Comparison of ENCODE assay signal across 13 cellular contexts in genomic region chr22:23789121-23789520, GRCh38. TPM values are rescaled to one million over a fixed set of nuclear protein-coding genes. Genes with fewer than 3 reads are reported as not detected.
DNase-seq lines count a peak whose midpoint lies in the region; ATAC-seq, FAIRE-seq and TF ChIP-seq lines count a peak whose summit lies in the region.
"Had no signal": no experiment of that assay in that cellular context is flagged by ENCODE, and none has a peak within 500 bp of the region (broad histone marks: within the 10 kb centered on the region; RNA-seq: fewer than 3 reads in every experiment).

No MANE protein-coding gene starts in this region.

- TF ChIP-seq CTCF in HepG2 (CRISPR knock-in tag; IDR thresholded peaks at IDR 0.05) (no peak), right lobe of liver (IDR thresholded peaks at IDR 0.05) (no peak), hepatocyte (IDR thresholded peaks at IDR 0.05; ENCODE audit: poor library complexity) (no peak), vagina (IDR thresholded peaks at IDR 0.05) (no peak)

- in situ Hi-C loops in HepG2 (cut with HindIII; ENCODE audit: extremely low pct_ligation_motif_present, low pct_unique_long_range_greater_than_20kb), result no loop called here

- TF ChIP-seq POLR2A in HepG2 (IDR thresholded peaks at IDR 0.05; ENCODE audit: insufficient read depth in 1 of 2, low read depth in 2 of 2, low read length in 2 of 2), result no peak
- TF ChIP-seq POLR2A in right lobe of liver (IDR thresholded peaks at IDR 0.05), result no peak
- TF ChIP-seq POLR2A in vagina (IDR thresholded peaks at IDR 0.05), result no peak

- CTCF ChIA-PET in HepG2 (lab: Yijun Ruan, JAX; ENCODE audit: low intra/inter-chr PET ratio, low total read pairs), result interaction anchor here (0.8 to 1.8 kb wide), 2 partner anchors 18 to 21 kb away, joined by 7 to 18 read pairs; partner anchors contain the start of gene CHCHD10

- H3K36me3 ChIP-seq in HepG2 (replicated peaks in 1 of 2; ENCODE audit: control insufficient read depth in 1 of 2, insufficient read depth in 2 of 2, low read length in 2 of 2) (peaks cover 12 to 26% of the 10 kb centered on the region in 2 experiments), right lobe of liver (peaks cover 0 to 16% (median 2%) of the 10 kb centered on the region in 4 donors), hepatocyte (replicated peaks; ENCODE audit: insufficient read depth, low read depth) (no peaks in the 10 kb centered on the region), vagina (peaks cover 0 to 11% of the 10 kb centered on the region in 2 donors)

- H3K9me2 ChIP-seq in hepatocyte (replicated peaks; ENCODE audit: insufficient read depth), result no peaks in the 10 kb centered on the region

- TF ChIP-seq RAD21 in HepG2 (CRISPR knock-in tag; IDR thresholded peaks at IDR 0.05), result no peak

- DNase-seq in HepG2 (ENCODE audit: low spot score) (no peak), right lobe of liver (no peak), NCI-H748 treated with DMSO at 0.1 percent for 48 hours (lab: John Stamatoyannopoulos, UW) (peak; percentile 27), hepatocyte (ENCODE audit: low spot score) (no peak), vagina (ENCODE audit: extremely low spot score in 2 of 2) (no peak), NCI-H187 treated with DMSO at 0.1 percent for 48 hours (lab: John Stamatoyannopoulos, UW) (no peak)
- DNase-seq in activated T-cell treated with anti-CD3 and anti-CD28 coated beads, Interleukin-2, amount 50 U/mL, for 24 hours, result no peak
- DNase-seq: CD4-positive, alpha-beta memory T cell; stimulated activated CD4-positive, alpha-beta T cell treated with anti-CD3 and anti-CD28 coated beads, Interleukin-12 subunit alpha, Interleukin-12 subunit beta, amount 100 ng/mL, for 4 hours had no signal

- no peaks in the 10 kb centered on the region for H3K9me3 Mint-ChIP-seq in activated T-cell treated with anti-CD3 and anti-CD28 coated beads, Interleukin-2, amount 50 U/mL, for 24 hours
- H3K9me3 Mint-ChIP-seq: CD4-positive, alpha-beta memory T cell had no signal

- TF ChIP-seq EP300 in HepG2 (IDR thresholded peaks at IDR 0.05; ENCODE audit: low read depth in 2 of 2, low read length in 2 of 2), result no peak
- no peak for TF ChIP-seq EP300 in HepG2 (CRISPR knock-in tag; IDR thresholded peaks at IDR 0.05; ENCODE audit: borderline replicate concordance)

- ATAC-seq in HepG2 (peak; percentile 2; the same call in 1 of the 3 replicates), right lobe of liver (no peak), HG02981 (IDR thresholded peaks at IDR 0.05; ENCODE audit: unreplicated experiment) (no peak)
- ATAC-seq: activated CD4-positive, CD25-positive, alpha-beta regulatory T cell treated with anti-CD3 and anti-CD28 coated beads, Interleukin-2, amount 50 U/mL, for 24 hours; esophagus mucosa had no signal

- peak overlapping the region; percentile 52 for H3K27ac ChIP-seq in HepG2 (ENCODE audit: extremely low read length, insufficient read depth, low read length)
- H3K27ac ChIP-seq in right lobe of liver, result no peak overlapping the region
- peak overlapping the region; percentile 78 for H3K27ac ChIP-seq in hepatocyte
- peak overlapping the region; percentile 39 for H3K27ac ChIP-seq in vagina

- H3K4me3 ChIP-seq in HepG2 (replicated peaks in 1 of 3; ENCODE audit: insufficient read depth in 1 of 3, low read depth in 2 of 3, low read length in 3 of 3), result 0 out of 6 replicates have a peak overlapping the region, but pooled peaks of 1 of the 3 experiments have one; percentile 1
- H3K4me3 ChIP-seq in right lobe of liver, result no peak overlapping the region
- no peak overlapping the region for H3K4me3 ChIP-seq in hepatocyte
- no peak overlapping the region for H3K4me3 ChIP-seq in vagina

- H3K4me3 Mint-ChIP-seq in activated T-cell treated with anti-CD3 and anti-CD28 coated beads, Interleukin-2, amount 50 U/mL, for 24 hours, result no peak overlapping the region

- no peaks in the 10 kb centered on the region for H3K9me3 ChIP-seq in HepG2 (ENCODE audit: low read length)
- H3K9me3 ChIP-seq in right lobe of liver, result no peaks in the 10 kb centered on the region
- no peaks in the 10 kb centered on the region for H3K9me3 ChIP-seq in hepatocyte (ENCODE audit: low read depth)
- no peaks in the 10 kb centered on the region for H3K9me3 ChIP-seq in vagina

- H3K27ac Mint-ChIP-seq in activated T-cell treated with anti-CD3 and anti-CD28 coated beads, Interleukin-2, amount 50 U/mL, for 24 hours, result no peak overlapping the region

- intact Hi-C loops in HepG2 (cut with micrococcal nuclease; ENCODE audit: unreplicated experiment) (loop anchor here (1.0 to 5.0 kb wide), 2 partner anchors 21 to 68 kb away; partner anchors contain the start of gene SLC2A11), right lobe of liver (cut with DNase I) (no loop called here), vagina (cut with DNase I) (no loop called here)

- H3K79me2 ChIP-seq in HepG2 (ENCODE audit: insufficient read depth, low read length) (peaks cover 54% of the 10 kb centered on the region), hepatocyte (peaks cover 68% of the 10 kb centered on the region)

- peaks cover 40% of the 10 kb centered on the region for H3K4me1 Mint-ChIP-seq in activated T-cell treated with anti-CD3 and anti-CD28 coated beads, Interleukin-2, amount 50 U/mL, for 24 hours (ENCODE audit: low read depth)

- H2AFZ ChIP-seq in HepG2 (ENCODE audit: low read length) (no peak overlapping the region), hepatocyte (no peak overlapping the region)

- no TSS peak for BruUV-seq in HepG2 (replicated peaks; lab: Mats Ljungman, UMichigan)

- no peak for FAIRE-seq in HepG2 (lab: Jason Lieb, UNC)

- peak overlapping the region; percentile 34; the same call in 1 of the 2 replicates for H3K9ac ChIP-seq in HepG2 (ENCODE audit: insufficient read depth, low read depth, low read length)

- H4K20me1 ChIP-seq in HepG2 (ENCODE audit: insufficient read depth, low read length) (peaks cover 23% of the 10 kb centered on the region), hepatocyte (ENCODE audit: insufficient read depth, poor library complexity, severe bottlenecking) (peaks cover 57% of the 10 kb centered on the region)

- H3K27me3 Mint-ChIP-seq in activated T-cell treated with anti-CD3 and anti-CD28 coated beads, Interleukin-2, amount 50 U/mL, for 24 hours, result no peaks in the 10 kb centered on the region
- H3K27me3 Mint-ChIP-seq: CD4-positive, alpha-beta memory T cell had no signal

- H3K4me1 ChIP-seq in HepG2 (ENCODE audit: insufficient read depth, low read length) (peaks cover 50% of the 10 kb centered on the region), right lobe of liver (peaks cover 0 to 36% (median 4%) of the 10 kb centered on the region in 4 donors), hepatocyte (ENCODE audit: insufficient read depth) (peaks cover 54% of the 10 kb centered on the region), vagina (peaks cover 66% of the 10 kb centered on the region)

- peak overlapping the region; percentile 99 for H3K4me2 ChIP-seq in HepG2 (ENCODE audit: low read depth, low read length)
- H3K4me2 ChIP-seq in hepatocyte, result peak overlapping the region; percentile 85

- peaks cover 47% of the 10 kb centered on the region for H3K36me3 Mint-ChIP-seq in activated T-cell treated with anti-CD3 and anti-CD28 coated beads, Interleukin-2, amount 50 U/mL, for 24 hours (ENCODE audit: low read depth)

- POLR2A ChIA-PET in HepG2 (lab: Yijun Ruan, JAX), result interaction anchor here (0.6 to 7.1 kb wide), 11 partner anchors 8 to 68 kb away, joined by 3 to 201 read pairs (median 4); partner anchors contain the start of genes CHCHD10, MMP11, SLC2A11 and ZNF70

- WGBS in HepG2 (ENCODE audit: low lambda C conversion rate), result 73% methylated on average over 4 of the region's 4 CpGs
- WGBS in right lobe of liver (ENCODE audit: insufficient coverage, low coverage, low lambda C conversion rate, missing lambda C conversion rate), result 74% methylated on average over 4 of the region's 4 CpGs
- WGBS in hepatocyte (ENCODE audit: low lambda C conversion rate, missing lambda C conversion rate), result 57% methylated on average over 4 of the region's 4 CpGs

- H3K27me3 ChIP-seq in HepG2 (ENCODE audit: control insufficient read depth in 1 of 2, insufficient read depth in 2 of 2, low read length in 2 of 2), result no peaks in the 10 kb centered on the region
- no peaks in the 10 kb centered on the region for H3K27me3 ChIP-seq in right lobe of liver
- no peaks in the 10 kb centered on the region for H3K27me3 ChIP-seq in hepatocyte
- H3K27me3 ChIP-seq in vagina, result no peaks in the 10 kb centered on the region

RNA-seq across cellular contexts. Expression of gene SMARCB1, which starts 2.4 kb away (rescaled TPM):
- total RNA-seq in HepG2 (2016; rRNA removed; fragmentation: Illumina TruSeq; extraction: Trizol), result 74.0 and 75.8 TPM in 2 replicates
- total RNA-seq in HepG2 (2016; cell fraction: cytosol; rRNA removed; fragmentation: Illumina TruSeq; extraction: Trizol; ENCODE audit: low read depth), result 49.5 and 56.5 TPM in 2 replicates
- 57.1 and 69.6 TPM in 2 replicates for total RNA-seq in HepG2 (2016; cell fraction: insoluble cytoplasmic fraction; rRNA removed; fragmentation: Illumina TruSeq; extraction: Trizol)
- total RNA-seq in HepG2 (2016; cell fraction: membrane; rRNA removed; fragmentation: Illumina TruSeq; extraction: Trizol), result 60.2 and 66.9 TPM in 2 replicates
- 33.7 and 37.0 TPM in 2 replicates for total RNA-seq in HepG2 (2016; cell fraction: nucleus; rRNA removed; fragmentation: Illumina TruSeq; extraction: Trizol)
- polyA plus RNA-seq in HepG2 (2011; rRNA removed), result 150 and 166 TPM in 2 replicates
- polyA plus RNA-seq in HepG2 (2011; cell fraction: cytosol; rRNA removed), result 110 and 129 TPM in 2 replicates
- polyA plus RNA-seq in HepG2 (2011; cell fraction: nucleus; rRNA removed), result 88.0 and 96.6 TPM in 2 replicates
- polyA plus RNA-seq in HepG2 (2012), result 99.4 and 113 TPM in 2 replicates
- 78.3 and 90.9 TPM in 2 replicates for polyA plus RNA-seq in HepG2 (2016; cell fraction: cytosol; fragmentation: Illumina TruSeq; extraction: Trizol; ENCODE audit: low read depth)
- polyA plus RNA-seq in HepG2 (2016; cell fraction: insoluble cytoplasmic fraction; fragmentation: Illumina TruSeq; extraction: Trizol; ENCODE audit: low read depth), result 127 and 143 TPM in 2 replicates
- polyA plus RNA-seq in HepG2 (2016; cell fraction: membrane; fragmentation: Illumina TruSeq; extraction: Trizol; ENCODE audit: low read depth), result 82.2 and 92.9 TPM in 2 replicates
- 92.2 and 94.0 TPM in 2 replicates for polyA plus RNA-seq in HepG2 (2016; cell fraction: nucleus; fragmentation: Illumina TruSeq; extraction: Trizol; ENCODE audit: insufficient read depth, low read depth)
- polyA minus RNA-seq in HepG2 (2011; rRNA and poly(A)+ RNA removed; ENCODE audit: low replicate concordance), result 77.2 and 97.6 TPM in 2 replicates
- 35.3 and 48.0 TPM in 2 replicates for polyA minus RNA-seq in HepG2 (2011; cell fraction: cytosol; rRNA and poly(A)+ RNA removed)
- polyA minus RNA-seq in HepG2 (2011; cell fraction: nucleus; rRNA and poly(A)+ RNA removed), result 55.2 and 55.9 TPM in 2 replicates
- 10 to 100 TPM; 19.9 to 70.2 (median 25.3) TPM for total RNA-seq in right lobe of liver
- 84.3 and 88.2 TPM in 2 replicates for total RNA-seq in hepatocyte
- 103 and 120 TPM in 2 replicates for polyA plus RNA-seq in hepatocyte
- 147 TPM for total RNA-seq in vagina

RNA-seq across cellular contexts. Expression of gene MMP11, which starts 16.5 kb away (rescaled TPM):
- total RNA-seq in HepG2 (2016; rRNA removed; fragmentation: Illumina TruSeq; extraction: Trizol), result 2.7 and 8.9 TPM in 2 replicates
- 1.8 and 2.5 TPM in 2 replicates for total RNA-seq in HepG2 (2016; cell fraction: cytosol; rRNA removed; fragmentation: Illumina TruSeq; extraction: Trizol; ENCODE audit: low read depth)
- 2.3 and 8.4 TPM in 2 replicates for total RNA-seq in HepG2 (2016; cell fraction: insoluble cytoplasmic fraction; rRNA removed; fragmentation: Illumina TruSeq; extraction: Trizol)
- 2.3 and 2.5 TPM in 2 replicates for total RNA-seq in HepG2 (2016; cell fraction: membrane; rRNA removed; fragmentation: Illumina TruSeq; extraction: Trizol)
- 8.4 and 12.1 TPM in 2 replicates for total RNA-seq in HepG2 (2016; cell fraction: nucleus; rRNA removed; fragmentation: Illumina TruSeq; extraction: Trizol)
- 28.6 and 88.6 TPM in 2 replicates for polyA plus RNA-seq in HepG2 (2011; rRNA removed)
- polyA plus RNA-seq in HepG2 (2011; cell fraction: cytosol; rRNA removed), result 28.4 and 53.0 TPM in 2 replicates
- polyA plus RNA-seq in HepG2 (2011; cell fraction: nucleus; rRNA removed), result 63.0 and 95.6 TPM in 2 replicates
- 39.9 and 70.8 TPM in 2 replicates for polyA plus RNA-seq in HepG2 (2012)
- 0.88 and 0.92 TPM in 2 replicates for polyA plus RNA-seq in HepG2 (2016; cell fraction: cytosol; fragmentation: Illumina TruSeq; extraction: Trizol; ENCODE audit: low read depth)
- polyA plus RNA-seq in HepG2 (2016; cell fraction: insoluble cytoplasmic fraction; fragmentation: Illumina TruSeq; extraction: Trizol; ENCODE audit: low read depth), result 3.0 and 3.5 TPM in 2 replicates
- 1.7 TPM in 2 replicates for polyA plus RNA-seq in HepG2 (2016; cell fraction: membrane; fragmentation: Illumina TruSeq; extraction: Trizol; ENCODE audit: low read depth)
- 13.9 and 17.6 TPM in 2 replicates for polyA plus RNA-seq in HepG2 (2016; cell fraction: nucleus; fragmentation: Illumina TruSeq; extraction: Trizol; ENCODE audit: insufficient read depth, low read depth)
- 28.7 TPM in 1 of 2 replicates, not detected in the other for polyA minus RNA-seq in HepG2 (2011; rRNA and poly(A)+ RNA removed; ENCODE audit: low replicate concordance)
- polyA minus RNA-seq in HepG2 (2011; cell fraction: cytosol; rRNA and poly(A)+ RNA removed), result 5.1 and 17.3 TPM in 2 replicates
- polyA minus RNA-seq in HepG2 (2011; cell fraction: nucleus; rRNA and poly(A)+ RNA removed), result 9.9 and 21.9 TPM in 2 replicates
- 1 to 10 TPM in 2 of 6 experiments, under 1 TPM in 4; 0.59 to 1.3 (median 0.90) TPM for total RNA-seq in right lobe of liver
- total RNA-seq in hepatocyte, result 27.9 and 36.2 TPM in 2 replicates
- polyA plus RNA-seq in hepatocyte, result 22.8 and 25.2 TPM in 2 replicates
- 6.4 TPM for total RNA-seq in vagina

RNA-seq across cellular contexts. Expression of gene CHCHD10, which starts 21.3 kb away (rescaled TPM):
- total RNA-seq in HepG2 (2016; rRNA removed; fragmentation: Illumina TruSeq; extraction: Trizol) (59.1 and 62.8 TPM in 2 replicates), right lobe of liver (100 to 1,000 TPM; 133 to 416 (median 252) TPM), hepatocyte (4.0 and 36.5 TPM in 2 replicates), vagina (12.0 TPM)
- total RNA-seq in HepG2 (2016; cell fraction: cytosol; rRNA removed; fragmentation: Illumina TruSeq; extraction: Trizol; ENCODE audit: low read depth), result 34.5 and 34.6 TPM in 2 replicates
- total RNA-seq in HepG2 (2016; cell fraction: insoluble cytoplasmic fraction; rRNA removed; fragmentation: Illumina TruSeq; extraction: Trizol), result 56.2 and 62.6 TPM in 2 replicates
- total RNA-seq in HepG2 (2016; cell fraction: membrane; rRNA removed; fragmentation: Illumina TruSeq; extraction: Trizol), result 61.2 and 64.2 TPM in 2 replicates
- total RNA-seq in HepG2 (2016; cell fraction: nucleus; rRNA removed; fragmentation: Illumina TruSeq; extraction: Trizol), result 31.4 and 47.6 TPM in 2 replicates
- polyA plus RNA-seq in HepG2 (2011; rRNA removed) (37.0 and 60.2 TPM in 2 replicates), hepatocyte (53.0 and 68.1 TPM in 2 replicates)
- polyA plus RNA-seq in HepG2 (2011; cell fraction: cytosol; rRNA removed), result 42.3 and 49.1 TPM in 2 replicates
- 45.9 and 96.4 TPM in 2 replicates for polyA plus RNA-seq in HepG2 (2011; cell fraction: nucleus; rRNA removed)
- 103 and 194 TPM in 2 replicates for polyA plus RNA-seq in HepG2 (2012)
- 73.1 and 74.3 TPM in 2 replicates for polyA plus RNA-seq in HepG2 (2016; cell fraction: cytosol; fragmentation: Illumina TruSeq; extraction: Trizol; ENCODE audit: low read depth)
- polyA plus RNA-seq in HepG2 (2016; cell fraction: insoluble cytoplasmic fraction; fragmentation: Illumina TruSeq; extraction: Trizol; ENCODE audit: low read depth), result 91.0 and 122 TPM in 2 replicates
- 101 and 107 TPM in 2 replicates for polyA plus RNA-seq in HepG2 (2016; cell fraction: membrane; fragmentation: Illumina TruSeq; extraction: Trizol; ENCODE audit: low read depth)
- 107 and 123 TPM in 2 replicates for polyA plus RNA-seq in HepG2 (2016; cell fraction: nucleus; fragmentation: Illumina TruSeq; extraction: Trizol; ENCODE audit: insufficient read depth, low read depth)
- polyA minus RNA-seq in HepG2 (2011; rRNA and poly(A)+ RNA removed; ENCODE audit: low replicate concordance), result 99.0 and 111 TPM in 2 replicates
- 44.8 and 90.8 TPM in 2 replicates for polyA minus RNA-seq in HepG2 (2011; cell fraction: cytosol; rRNA and poly(A)+ RNA removed)
- 4.2 and 14.9 TPM in 2 replicates for polyA minus RNA-seq in HepG2 (2011; cell fraction: nucleus; rRNA and poly(A)+ RNA removed)

RNA-seq across cellular contexts. Expression of gene C22orf15, which starts 26.3 kb away (rescaled TPM):
- total RNA-seq in HepG2 (2016; rRNA removed; fragmentation: Illumina TruSeq; extraction: Trizol) (not detected in 2 replicates), right lobe of liver (not detected), hepatocyte (not detected in 2 replicates), vagina (not detected)
- not detected in 2 replicates for total RNA-seq in HepG2 (2016; cell fraction: cytosol; rRNA removed; fragmentation: Illumina TruSeq; extraction: Trizol; ENCODE audit: low read depth)
- total RNA-seq in HepG2 (2016; cell fraction: insoluble cytoplasmic fraction; rRNA removed; fragmentation: Illumina TruSeq; extraction: Trizol), result not detected in 2 replicates
- not detected in 2 replicates for total RNA-seq in HepG2 (2016; cell fraction: membrane; rRNA removed; fragmentation: Illumina TruSeq; extraction: Trizol)
- total RNA-seq in HepG2 (2016; cell fraction: nucleus; rRNA removed; fragmentation: Illumina TruSeq; extraction: Trizol), result not detected in 2 replicates
- polyA plus RNA-seq in HepG2 (2011; rRNA removed) (0.07 TPM in 1 of 2 replicates, not detected in the other), hepatocyte (0.35 and 0.37 TPM in 2 replicates)
- polyA plus RNA-seq in HepG2 (2011; cell fraction: cytosol; rRNA removed), result not detected in 2 replicates
- not detected in 2 replicates for polyA plus RNA-seq in HepG2 (2011; cell fraction: nucleus; rRNA removed)
- polyA plus RNA-seq in HepG2 (2012), result 0.12 and 0.28 TPM in 2 replicates
- polyA plus RNA-seq in HepG2 (2016; cell fraction: cytosol; fragmentation: Illumina TruSeq; extraction: Trizol; ENCODE audit: low read depth), result not detected in 2 replicates
- polyA plus RNA-seq in HepG2 (2016; cell fraction: insoluble cytoplasmic fraction; fragmentation: Illumina TruSeq; extraction: Trizol; ENCODE audit: low read depth), result not detected in 2 replicates
- polyA plus RNA-seq in HepG2 (2016; cell fraction: membrane; fragmentation: Illumina TruSeq; extraction: Trizol; ENCODE audit: low read depth), result not detected in 2 replicates
- not detected in 2 replicates for polyA plus RNA-seq in HepG2 (2016; cell fraction: nucleus; fragmentation: Illumina TruSeq; extraction: Trizol; ENCODE audit: insufficient read depth, low read depth)
- polyA minus RNA-seq in HepG2 (2011; rRNA and poly(A)+ RNA removed; ENCODE audit: low replicate concordance), result 0.07 and 0.22 TPM in 2 replicates
- not detected in 2 replicates for polyA minus RNA-seq in HepG2 (2011; cell fraction: cytosol; rRNA and poly(A)+ RNA removed)
- polyA minus RNA-seq in HepG2 (2011; cell fraction: nucleus; rRNA and poly(A)+ RNA removed), result not detected in 2 replicates
- total RNA-seq: esophagus mucosa, NCI-H460 had no signal

RNA-seq across cellular contexts. Expression of gene VPREB3, which starts 34.9 kb away (rescaled TPM):
- not detected in 2 replicates for total RNA-seq in HepG2 (2016; rRNA removed; fragmentation: Illumina TruSeq; extraction: Trizol)
- not detected in 2 replicates for total RNA-seq in HepG2 (2016; cell fraction: cytosol; rRNA removed; fragmentation: Illumina TruSeq; extraction: Trizol; ENCODE audit: low read depth)
- not detected in 2 replicates for total RNA-seq in HepG2 (2016; cell fraction: insoluble cytoplasmic fraction; rRNA removed; fragmentation: Illumina TruSeq; extraction: Trizol)
- total RNA-seq in HepG2 (2016; cell fraction: membrane; rRNA removed; fragmentation: Illumina TruSeq; extraction: Trizol), result not detected in 2 replicates
- total RNA-seq in HepG2 (2016; cell fraction: nucleus; rRNA removed; fragmentation: Illumina TruSeq; extraction: Trizol), result not detected in 2 replicates
- polyA plus RNA-seq in HepG2 (2011; rRNA removed), result 0.22 and 0.35 TPM in 2 replicates
- polyA plus RNA-seq in HepG2 (2011; cell fraction: cytosol; rRNA removed), result 0.14 TPM in 1 of 2 replicates, not detected in the other
- 0.57 TPM in 1 of 2 replicates, not detected in the other for polyA plus RNA-seq in HepG2 (2011; cell fraction: nucleus; rRNA removed)
- polyA plus RNA-seq in HepG2 (2012), result 0.30 and 0.76 TPM in 2 replicates
- not detected in 2 replicates for polyA plus RNA-seq in HepG2 (2016; cell fraction: cytosol; fragmentation: Illumina TruSeq; extraction: Trizol; ENCODE audit: low read depth)
- not detected in 2 replicates for polyA plus RNA-seq in HepG2 (2016; cell fraction: insoluble cytoplasmic fraction; fragmentation: Illumina TruSeq; extraction: Trizol; ENCODE audit: low read depth)
- polyA plus RNA-seq in HepG2 (2016; cell fraction: membrane; fragmentation: Illumina TruSeq; extraction: Trizol; ENCODE audit: low read depth), result not detected in 2 replicates
- not detected in 2 replicates for polyA plus RNA-seq in HepG2 (2016; cell fraction: nucleus; fragmentation: Illumina TruSeq; extraction: Trizol; ENCODE audit: insufficient read depth, low read depth)
- polyA minus RNA-seq in HepG2 (2011; rRNA and poly(A)+ RNA removed; ENCODE audit: low replicate concordance), result 2.1 TPM in 2 replicates
- not detected in 2 replicates for polyA minus RNA-seq in HepG2 (2011; cell fraction: cytosol; rRNA and poly(A)+ RNA removed)
- not detected in 2 replicates for polyA minus RNA-seq in HepG2 (2011; cell fraction: nucleus; rRNA and poly(A)+ RNA removed)
- 1 to 10 TPM in 2 of 6 experiments, under 1 TPM in 3, not detected in 1; 0.59 to 3.9 (median 0.70) TPM for total RNA-seq in right lobe of liver
- total RNA-seq in hepatocyte, result not detected in 2 replicates
- polyA plus RNA-seq in hepatocyte, result not detected in 2 replicates
- not detected for total RNA-seq in vagina
- total RNA-seq: CD4-positive, alpha-beta memory T cell; NCI-H460 had no signal

Comparison
In these comparisons a context has a peak if more than half of its experiments do, and no peak if none do; other contexts are left out.
1. H3K27ac ChIP-seq: peak in HepG2 (single experiment), hepatocyte (single experiment) and vagina (single experiment); none in right lobe of liver (0 of 3).